Comparison of ENCODE assay signal across 13 cellular contexts in genomic region chr4:158938462-158939044, GRCh38.
DNase-seq lines count a peak whose midpoint lies in the region; ATAC-seq and TF ChIP-seq lines count a peak whose summit lies in the region.
"Had no signal": no experiment of that assay in that cellular context is flagged by ENCODE, and none has a peak within 500 bp of the region (broad histone marks: within the 10 kb centered on the region; RNA-seq: fewer than 3 reads in every experiment).

No MANE protein-coding gene starts in this region.

- POLR2A ChIA-PET in activated CD4-positive, alpha-beta T cell treated with anti-CD3 and anti-CD28 coated beads for 36 hours (lab: Charles Lee) = no interaction called here

- no peaks in the 10 kb centered on the region for H3K27me3 Mint-ChIP-seq in CD14-positive monocyte (ENCODE audit: low read depth in 3 of 3)
- H3K27me3 Mint-ChIP-seq in activated CD4-positive, alpha-beta T cell treated with anti-CD3 and anti-CD28 coated beads for 36 hours = peaks cover 6% of the 10 kb centered on the region
- H3K27me3 Mint-ChIP-seq: stimulated activated naive B cell treated with anti-CD40 and anti-IgM and Interleukin-4, amounts not matched to agents 10 μg/mL and 1 μg/mL and 100 μg/mL, for 72 hours had no signal

- ATAC-seq in HG02884 (IDR thresholded peaks at IDR 0.05; ENCODE audit: unreplicated experiment) = no peak
- no peak for ATAC-seq in activated CD4-positive, alpha-beta T cell treated with anti-CD3 and anti-CD28 coated beads for 36 hours
- ATAC-seq: gastrocnemius medialis; stimulated activated naive B cell treated with anti-CD40 and anti-IgM and Interleukin-4, amounts not matched to agents 10 μg/mL and 1 μg/mL and 100 μg/mL, for 72 hours had no signal

- no peaks in the 10 kb centered on the region for H3K9me3 Mint-ChIP-seq in CD14-positive monocyte
- no peaks in the 10 kb centered on the region for H3K9me3 Mint-ChIP-seq in activated CD4-positive, alpha-beta T cell treated with anti-CD3 and anti-CD28 coated beads for 36 hours (ENCODE audit: low read depth)
- H3K9me3 Mint-ChIP-seq: stimulated activated naive B cell treated with anti-CD40 and anti-IgM and Interleukin-4, amounts not matched to agents 10 μg/mL and 1 μg/mL and 100 μg/mL, for 72 hours had no signal

- TF ChIP-seq CTCF in CD14-positive monocyte (IDR thresholded peaks at IDR 0.05) = no peak

- DNase-seq in CD14-positive monocyte (ENCODE audit: low spot score) = no peak
- DNase-seq in M059J (ENCODE audit: low read depth) = peak; percentile 13
- DNase-seq in amniotic epithelial cell (ENCODE audit: low read depth) = peak; percentile 57
- peak; percentile 14 for DNase-seq in kidney tubule cell (ENCODE audit: low spot score)
- DNase-seq in activated CD4-positive, alpha-beta T cell treated with anti-CD3 and anti-CD28 coated beads for 36 hours = no peak
- no peak for DNase-seq in NCI-H146 treated with DMSO at 0.1 percent for 48 hours (lab: John Stamatoyannopoulos, UW; ENCODE audit: unreplicated experiment)
- no peak for DNase-seq in COR-L47 (lab: John Stamatoyannopoulos, UW)
- DNase-seq: adrenal gland; gastrocnemius medialis; NCI-H187 treated with DMSO at 0.1 percent for 48 hours; stimulated activated CD4-positive, alpha-beta T cell treated with anti-CD3 and anti-CD28 coated beads, Interleukin-4, amount 100 ng/mL, for 24 hours; stimulated activated naive B cell treated with anti-CD40 and anti-IgM and Interleukin-4, amounts not matched to agents 10 μg/mL and 1 μg/mL and 100 μg/mL, for 72 hours had no signal

- peaks cover 32% of the 10 kb centered on the region for H3K4me1 Mint-ChIP-seq in CD14-positive monocyte
- no peaks in the 10 kb centered on the region for H3K4me1 Mint-ChIP-seq in activated CD4-positive, alpha-beta T cell treated with anti-CD3 and anti-CD28 coated beads for 36 hours
- H3K4me1 Mint-ChIP-seq: stimulated activated naive B cell treated with anti-CD40 and anti-IgM and Interleukin-4, amounts not matched to agents 10 μg/mL and 1 μg/mL and 100 μg/mL, for 72 hours had no signal

- peak overlapping the region in 4 of 7 donors; percentile 2 to 82 (median 35) for H3K27ac Mint-ChIP-seq in CD14-positive monocyte
- H3K27ac Mint-ChIP-seq in activated CD4-positive, alpha-beta T cell treated with anti-CD3 and anti-CD28 coated beads for 36 hours = no peak overlapping the region
- H3K27ac Mint-ChIP-seq: stimulated activated naive B cell treated with anti-CD40 and anti-IgM and Interleukin-4, amounts not matched to agents 10 μg/mL and 1 μg/mL and 100 μg/mL, for 72 hours had no signal

- no peak overlapping the region for H3K4me3 Mint-ChIP-seq in CD14-positive monocyte
- H3K4me3 Mint-ChIP-seq in activated CD4-positive, alpha-beta T cell treated with anti-CD3 and anti-CD28 coated beads for 36 hours = no peak overlapping the region
- H3K4me3 Mint-ChIP-seq: stimulated activated naive B cell treated with anti-CD40 and anti-IgM and Interleukin-4, amounts not matched to agents 10 μg/mL and 1 μg/mL and 100 μg/mL, for 72 hours had no signal

- H3K36me3 Mint-ChIP-seq in CD14-positive monocyte = no peaks in the 10 kb centered on the region
- H3K36me3 Mint-ChIP-seq in activated CD4-positive, alpha-beta T cell treated with anti-CD3 and anti-CD28 coated beads for 36 hours (ENCODE audit: low read depth) = no peaks in the 10 kb centered on the region
- H3K36me3 Mint-ChIP-seq: stimulated activated naive B cell treated with anti-CD40 and anti-IgM and Interleukin-4, amounts not matched to agents 10 μg/mL and 1 μg/mL and 100 μg/mL, for 72 hours had no signal

- CTCF ChIA-PET in activated CD4-positive, alpha-beta T cell treated with anti-CD3 and anti-CD28 coated beads for 36 hours (lab: Charles Lee) = no interaction called here

- intact Hi-C loops in CD14-positive monocyte (cut with micrococcal nuclease) = no loop called here
- intact Hi-C loops in activated CD4-positive, alpha-beta T cell treated with anti-CD3 and anti-CD28 coated beads for 36 hours (cut with DNase I, micrococcal nuclease) = no loop called here

Comparison
In these comparisons a context has a peak if more than half of its experiments do, and no peak if none do; other contexts are left out.
1. DNase-seq: peak in M059J (single experiment), amniotic epithelial cell (single experiment) and kidney tubule cell (single experiment); none in CD14-positive monocyte (single experiment), activated CD4-positive, alpha-beta T cell treated with anti-CD3 and anti-CD28 coated beads for 36 hours (single experiment), NCI-H146 treated with DMSO at 0.1 percent for 48 hours (single experiment) and COR-L47 (single experiment).